26 cellular contexts compared by ENCODE assay signal in genomic region chr10:7322623-7323022, GRCh38.
"Had no signal": no experiment of that assay in that cellular context is flagged by ENCODE, and none has a peak within 500 bp of the region (broad histone marks: within the 10 kb centered on the region; RNA-seq: fewer than 3 reads in every experiment).

No MANE protein-coding gene starts in this region.

- H3K36me3 ChIP-seq: ascending aorta, cardiac muscle cell had no signal

- DNase-seq: activated B cell treated with CpG ODN at 0.5 μM for 24 hours; activated CD4-positive, alpha-beta memory T cell treated with anti-CD3 and anti-CD28 coated beads for 36 hours; activated CD4-positive, alpha-beta T cell treated with anti-CD3 and anti-CD28 coated beads for 4 hours; activated CD4-positive, alpha-beta T cell treated with anti-CD3 and anti-CD28 coated beads, Interleukin-2, amount 10 ng/mL, durations not matched to agents 24 days and 14 days; activated CD4-positive, alpha-beta T cell treated with anti-CD3 and anti-CD28 coated beads, Interleukin-2, amount 50 U/mL, for 1 hour; activated CD4-positive, alpha-beta T cell treated with anti-CD3 and anti-CD28 coated beads, Interleukin-2, amount 50 U/mL, for 4 hours; activated CD4-positive, CD25-positive, alpha-beta regulatory T cell treated with anti-CD3 and anti-CD28 coated beads, Interleukin-2, amount 50 U/mL, for 72 hours; activated CD8-positive, alpha-beta memory T cell treated with anti-CD3 and anti-CD28 coated beads, Interleukin-2, amount 50 U/mL, for 4 hours; activated CD8-positive, alpha-beta T cell treated with anti-CD3 and anti-CD28 coated beads for 36 hours; activated effector memory CD4-positive, alpha-beta T cell treated with Interleukin-2 at 50 U/mL for 16 hours; activated gamma-delta T cell; activated naive CD4-positive, alpha-beta T cell treated with anti-CD3 and anti-CD28 coated beads, Interleukin-2, amount 10 ng/mL, durations not matched to agents 7 days and 5 days; activated naive CD4-positive, alpha-beta T cell treated with Interleukin-2 at 50 U/mL for 16 hours; activated naive CD8-positive, alpha-beta T cell treated with anti-CD3 and anti-CD28 coated beads, Interleukin-2, amount 10 ng/mL, durations not matched to agents 7 days and 5 days; activated naive CD8-positive, alpha-beta T cell treated with anti-CD3 and anti-CD28 coated beads, Interleukin-2, amount 50 U/mL, for 24 hours; activated T-cell treated with anti-CD3 and anti-CD28 coated beads, Interleukin-2, amount 50 U/mL, for 24 hours; activated T-cell treated with anti-CD3 and anti-CD28 coated beads, Interleukin-2, amount 50 U/mL, for 48 hours; amygdala; anterior cingulate cortex; caudate nucleus; T-helper 1 cell; T-helper 2 cell; T-helper 9 cell had no signal

- H3K27ac ChIP-seq: ascending aorta, cardiac muscle cell, VCaP had no signal

- H3K27me3 ChIP-seq: ascending aorta, cardiac muscle cell had no signal

- H3K4me3 ChIP-seq: ascending aorta, cardiac muscle cell had no signal

- ATAC-seq: activated CD8-positive, alpha-beta T cell treated with anti-CD3 and anti-CD28 coated beads for 36 hours; activated naive CD8-positive, alpha-beta T cell treated with anti-CD3 and anti-CD28 coated beads, Interleukin-2, amount 50 U/mL, for 24 hours had no signal
